In genomic region chr1:31154000-31154631, GRCh38 we compare ENCODE assay signal across 8 cellular contexts.
A peak's percentile ranks its signal among the peaks of the same experiment; 100 is the strongest.
DNase-seq lines count a peak whose midpoint lies in the region; ATAC-seq and TF ChIP-seq lines count a peak whose summit lies in the region.

No MANE protein-coding gene starts in this region.

- H3K36me3 Mint-ChIP-seq in chondrocyte (ENCODE audit: low read depth), result no peaks in the 10 kb centered on the region

- H2AK9ac ChIP-seq in IMR-90 (replicated peaks; ENCODE audit: low read depth, low read length, poor library complexity), result peak overlapping the region; percentile 98

- peak overlapping the region; percentile 36 for H3K18ac ChIP-seq in IMR-90 (ENCODE audit: low read depth, low read length)

- dilution Hi-C loops in IMR-90 (cut with HindIII; ENCODE audit: low sequenced_read_pairs, unreplicated experiment), result no loop called here

- in situ Hi-C loops in IMR-90 (cut with MboI; ENCODE audit: low sequenced_read_pairs), result no loop called here

- peaks cover 3% of the 10 kb centered on the region; the same call in 1 of the 2 replicates for H3K9me1 ChIP-seq in IMR-90 (ENCODE audit: insufficient read depth, low read length)

- peak overlapping the region; percentile 52 for H3K4me2 ChIP-seq in IMR-90 (ENCODE audit: low read depth, low read length)

- peak overlapping the region; percentile 31 for H2BK5ac ChIP-seq in IMR-90 (ENCODE audit: low read depth, low read length, poor library complexity, severe bottlenecking)

- peak overlapping the region; percentile 74 for H3K9ac ChIP-seq in IMR-90 (ENCODE audit: low read depth, low read length)
- H3K9ac ChIP-seq in muscle layer of colon (ENCODE audit: low read length), result no peak overlapping the region

- peaks cover 2 to 11% of the 10 kb centered on the region in 2 experiments; a peak in 2 of 4 replicates for H3K79me1 ChIP-seq in IMR-90 (ENCODE audit: low read depth in 1 of 2, low read length in 2 of 2)

- peak overlapping the region; percentile 97 for H4K91ac ChIP-seq in IMR-90 (ENCODE audit: insufficient read depth, low read depth, low read length)

- H2BK20ac ChIP-seq in IMR-90 (ENCODE audit: low read depth, low read length), result no peak overlapping the region; the same call in 1 of the 2 replicates

- H3K4me3 ChIP-seq in A673 (ENCODE audit: low read depth, low read length, poor library complexity, severe bottlenecking), result peak overlapping the region; percentile 51
- peak overlapping the region; percentile 50 for H3K4me3 ChIP-seq in IMR-90 (ENCODE audit: insufficient read depth, low read depth, low read length)
- peak overlapping the region; percentile 26 to 37 for H3K4me3 ChIP-seq in muscle layer of colon (ENCODE audit: low read depth in 1 of 2, low read length in 2 of 2)

- H3K14ac ChIP-seq in IMR-90 (replicated peaks; ENCODE audit: low read depth, low read length), result peak overlapping the region; percentile 99

- POLR2A ChIA-PET in A673 (lab: Charles Lee; ENCODE audit: low non-redundant PET), result no interaction called here
- POLR2A ChIA-PET in IMR-90 (lab: Charles Lee; ENCODE audit: unreplicated experiment), result no interaction called here

- no peaks in the 10 kb centered on the region for H4K20me1 ChIP-seq in IMR-90 (ENCODE audit: insufficient read depth, low read length)

- no peak for TF ChIP-seq RAD21 in IMR-90 (IDR thresholded peaks at IDR 0.05; ENCODE audit: low read length)

- TF ChIP-seq CTCF in A673 (conservative IDR thresholded peaks at IDR 0.05; ENCODE audit: low read depth, low read length), result no peak
- TF ChIP-seq CTCF in IMR-90 (conservative IDR thresholded peaks at IDR 0.05; ENCODE audit: low read depth, low read length), result no peak
- no peak for TF ChIP-seq CTCF in chondrocyte (IDR thresholded peaks at IDR 0.05)

- CTCF ChIA-PET in A673 (lab: Charles Lee) (no interaction called here), IMR-90 (lab: Yijun Ruan, JAX) (no interaction called here)

- peak overlapping the region; percentile 93 for H2AK5ac ChIP-seq in IMR-90 (ENCODE audit: low read depth, low read length)

- H3K27ac ChIP-seq in A673 (ENCODE audit: low read depth, low read length, poor library complexity, severe bottlenecking) (peak overlapping the region; percentile 81), IMR-90 (ENCODE audit: insufficient read depth, low read length) (peak overlapping the region; percentile 81), muscle layer of colon (ENCODE audit: low read depth, low read length) (no peak overlapping the region)

- TSS peak; percentile 98 for BruUV-seq in A673 (replicated peaks; lab: Mats Ljungman, UMichigan)
- BruUV-seq in IMR-90 (replicated peaks; lab: Mats Ljungman, UMichigan), result no TSS peak

- H3K23ac ChIP-seq in IMR-90 (ENCODE audit: low read depth, low read length), result peak overlapping the region; percentile 95; the same call in 1 of the 2 replicates

- TF ChIP-seq POLR2A in IMR-90 (IDR thresholded peaks at IDR 0.05; ENCODE audit: low read depth, low read length), result no peak

- peaks cover 14% of the 10 kb centered on the region for H3K4me1 Mint-ChIP-seq in chondrocyte (ENCODE audit: low read depth)

- H3K27me3 ChIP-seq in A673 (replicated peaks; ENCODE audit: insufficient read depth, low read depth, low read length, poor library complexity) (no peaks in the 10 kb centered on the region), IMR-90 (ENCODE audit: control insufficient read depth, insufficient read depth, low read length) (no peaks in the 10 kb centered on the region), muscle layer of colon (ENCODE audit: control insufficient read depth in 1 of 2, insufficient read depth in 2 of 2, low read length in 2 of 2) (no peaks in the 10 kb centered on the region)

- peak overlapping the region; percentile 90 for H3K27ac Mint-ChIP-seq in chondrocyte (ENCODE audit: unreplicated experiment)

- intact Hi-C loops in A673 (cut with micrococcal nuclease; ENCODE audit: unreplicated experiment) (no loop called here), IMR-90 (cut with micrococcal nuclease) (loop anchor here (2.0 to 10.0 kb wide), 3 partner anchors 29 to 199 kb away; partner anchors contain the start of gene PUM1)

- H3K27me3 Mint-ChIP-seq in chondrocyte (ENCODE audit: low read depth), result no peaks in the 10 kb centered on the region

- no CpG with 5 or more reads among the region's 19 CpGs for WGBS in IMR-90 (ENCODE audit: extremely low coverage in 2 of 2, insufficient read length in 1 of 2), 2 experiments

- H2AFZ ChIP-seq in IMR-90 (replicated peaks; ENCODE audit: low read length, poor library complexity), result peak overlapping the region; percentile 98

- no peak for ATAC-seq in IMR-90 (ENCODE audit: low read depth)

- peak overlapping the region; percentile 40; the same call in 1 of the 2 replicates for H2BK120ac ChIP-seq in IMR-90 (ENCODE audit: low read depth, low read length)

- H2BK15ac ChIP-seq in IMR-90 (ENCODE audit: low read depth, low read length), result peak overlapping the region; percentile 95

- peak overlapping the region; percentile 59 for H3K56ac ChIP-seq in IMR-90 (ENCODE audit: extremely low read depth, insufficient read depth, low read length)

- H3K4me1 ChIP-seq in A673 (ENCODE audit: insufficient read depth, low read length, poor library complexity, severe bottlenecking) (peaks cover 5% of the 10 kb centered on the region), IMR-90 (ENCODE audit: control insufficient read depth, insufficient read depth, low read length) (peaks cover 6% of the 10 kb centered on the region), muscle layer of colon (ENCODE audit: insufficient read depth, low read length) (peaks cover 5% of the 10 kb centered on the region)

- no peaks in the 10 kb centered on the region for H3K36me3 ChIP-seq in A673 (ENCODE audit: insufficient read depth, low read length, poor library complexity, severe bottlenecking)
- H3K36me3 ChIP-seq in IMR-90 (ENCODE audit: control insufficient read depth, insufficient read depth, low read length), result no peaks in the 10 kb centered on the region; the same call in 1 of the 2 replicates
- no peaks in the 10 kb centered on the region for H3K36me3 ChIP-seq in muscle layer of colon (ENCODE audit: insufficient read depth, low read length)

- no peaks in the 10 kb centered on the region for H3K9me3 Mint-ChIP-seq in chondrocyte (ENCODE audit: low read depth)

- H3K4me3 Mint-ChIP-seq in chondrocyte (ENCODE audit: unreplicated experiment), result peak overlapping the region; percentile 76

- H3K9me3 ChIP-seq in A673 (ENCODE audit: low read depth, low read length, poor library complexity, severe bottlenecking) (no peaks in the 10 kb centered on the region), IMR-90 (ENCODE audit: control insufficient read depth, insufficient read depth, low read length) (no peaks in the 10 kb centered on the region), muscle layer of colon (ENCODE audit: low read length) (no peaks in the 10 kb centered on the region)

- DNase-seq in A673 (ENCODE audit: low spot score), result peak; percentile 10
- DNase-seq in IMR-90, result no peak
- no peak for DNase-seq in chondrocyte (ENCODE audit: low spot score)
- no peak for DNase-seq in activated effector memory CD4-positive, alpha-beta T cell treated with Interleukin-2 at 50 U/mL for 16 hours
- DNase-seq in stimulated activated CD4-positive, alpha-beta T cell treated with anti-CD3 and anti-CD28 coated beads, Interleukin-4, amount 100 ng/mL, for 1 hour, result no peak
- no peak for DNase-seq in NCI-H2227 (lab: John Stamatoyannopoulos, UW; ENCODE audit: unreplicated experiment)
- DNase-seq in AG08396 (ENCODE audit: low spot score), result no peak

- peak overlapping the region; percentile 99 to 100 for H4K8ac ChIP-seq in IMR-90 (ENCODE audit: low read depth in 2 of 2, low read length in 2 of 2)

- H4K5ac ChIP-seq in IMR-90 (ENCODE audit: low read depth, low read length), result peak overlapping the region; percentile 94

- H3K4ac ChIP-seq in IMR-90 (ENCODE audit: low read depth, low read length), result peak overlapping the region; percentile 99

TF ChIP-seq in IMR-90, 13 proteins besides CTCF, POLR2A, EP300 and RAD21:
- TF ChIP-seq MAFK (IDR thresholded peaks at IDR 0.05; ENCODE audit: low read depth, low read length), result no peak
- no peak for TF ChIP-seq NFE2L2 (IDR thresholded peaks at IDR 0.05; ENCODE audit: low read depth, low read length)
- TF ChIP-seq MAZ (IDR thresholded peaks at IDR 0.05; ENCODE audit: borderline replicate concordance, low read depth, low read length), result no peak
